In genomic region chr10:46016190-46016589, GRCh38 we compare ENCODE assay signal across 22 cellular contexts. TPM values are rescaled to one million over a fixed set of nuclear protein-coding genes. Genes with fewer than 3 reads are reported as not detected.
A peak's percentile ranks its signal among the peaks of the same experiment; 100 is the strongest.
DNase-seq lines count a peak whose midpoint lies in the region; ATAC-seq and TF ChIP-seq lines count a peak whose summit lies in the region.
"Had no signal": no experiment of that assay in that cellular context is flagged by ENCODE, and none has a peak within 500 bp of the region (broad histone marks: within the 10 kb centered on the region; RNA-seq: fewer than 3 reads in every experiment).

No MANE protein-coding gene starts in this region.

- no peaks in the 10 kb centered on the region for H3K27me3 Mint-ChIP-seq in activated CD4-positive, alpha-beta memory T cell treated with anti-CD3 and anti-CD28 coated beads for 36 hours
- no peaks in the 10 kb centered on the region for H3K27me3 Mint-ChIP-seq in activated CD4-positive, alpha-beta memory T cell treated with anti-CD3 and anti-CD28 coated beads, Interleukin-2, amount 10 ng/mL, durations not matched to agents 7 days and 5 days
- no peaks in the 10 kb centered on the region for H3K27me3 Mint-ChIP-seq in CD14-positive monocyte (ENCODE audit: low read depth in 3 of 3)
- H3K27me3 Mint-ChIP-seq in activated T-helper 17 cell treated with anti-CD3 and anti-CD28 coated beads, Interleukin-2, amount 50 U/mL, for 72 hours = no peaks in the 10 kb centered on the region
- H3K27me3 Mint-ChIP-seq in naive thymus-derived CD4-positive, alpha-beta T cell = no peaks in the 10 kb centered on the region

- ATAC-seq in activated T-helper 17 cell treated with anti-CD3 and anti-CD28 coated beads, Interleukin-2, amount 50 U/mL, for 72 hours (replicated peaks) = no peak
- ATAC-seq in naive thymus-derived CD4-positive, alpha-beta T cell = no peak
- ATAC-seq: Right ventricle myocardium inferior had no signal

- no peaks in the 10 kb centered on the region for H3K27me3 ChIP-seq in naive thymus-derived CD4-positive, alpha-beta T cell (ENCODE audit: control insufficient read depth in 2 of 2, insufficient read depth in 2 of 2, low read length in 2 of 2)
- H3K27me3 ChIP-seq: SJSA1 had no signal

- peaks cover 51% of the 10 kb centered on the region for H3K4me1 Mint-ChIP-seq in activated CD4-positive, alpha-beta memory T cell treated with anti-CD3 and anti-CD28 coated beads for 36 hours (ENCODE audit: low read depth)
- peaks cover 32% of the 10 kb centered on the region for H3K4me1 Mint-ChIP-seq in activated CD4-positive, alpha-beta memory T cell treated with anti-CD3 and anti-CD28 coated beads, Interleukin-2, amount 10 ng/mL, durations not matched to agents 7 days and 5 days
- peaks cover 51% of the 10 kb centered on the region for H3K4me1 Mint-ChIP-seq in CD14-positive monocyte
- H3K4me1 Mint-ChIP-seq in activated T-helper 17 cell treated with anti-CD3 and anti-CD28 coated beads, Interleukin-2, amount 50 U/mL, for 72 hours = peaks cover 9% of the 10 kb centered on the region
- peaks cover 26 to 53% (median 45%) of the 10 kb centered on the region in 7 donors for H3K4me1 Mint-ChIP-seq in naive thymus-derived CD4-positive, alpha-beta T cell

- H3K4me3 ChIP-seq in naive thymus-derived CD4-positive, alpha-beta T cell (ENCODE audit: low read length) = no peak overlapping the region
- H3K4me3 ChIP-seq: SJSA1 had no signal

- no peak overlapping the region for H3K27ac ChIP-seq in naive thymus-derived CD4-positive, alpha-beta T cell (ENCODE audit: low read depth, low read length)
- no peak overlapping the region for H3K27ac ChIP-seq in caudate nucleus (ENCODE audit: low read depth, low read length)
- H3K27ac ChIP-seq: SJSA1 had no signal

- H3K4me3 Mint-ChIP-seq in activated CD4-positive, alpha-beta memory T cell treated with anti-CD3 and anti-CD28 coated beads for 36 hours = no peak overlapping the region
- H3K4me3 Mint-ChIP-seq in activated CD4-positive, alpha-beta memory T cell treated with anti-CD3 and anti-CD28 coated beads, Interleukin-2, amount 10 ng/mL, durations not matched to agents 7 days and 5 days = no peak overlapping the region
- H3K4me3 Mint-ChIP-seq in CD14-positive monocyte = no peak overlapping the region
- no peak overlapping the region for H3K4me3 Mint-ChIP-seq in activated T-helper 17 cell treated with anti-CD3 and anti-CD28 coated beads, Interleukin-2, amount 50 U/mL, for 72 hours
- no peak overlapping the region for H3K4me3 Mint-ChIP-seq in naive thymus-derived CD4-positive, alpha-beta T cell
- H3K4me3 Mint-ChIP-seq: H9 had no signal

- intact Hi-C loops in activated CD4-positive, alpha-beta memory T cell treated with anti-CD3 and anti-CD28 coated beads for 36 hours (cut with micrococcal nuclease) = no loop called here
- intact Hi-C loops in CD14-positive monocyte (cut with micrococcal nuclease) = no loop called here
- intact Hi-C loops in naive thymus-derived CD4-positive, alpha-beta T cell (cut with micrococcal nuclease) = no loop called here

- CTCF ChIA-PET in activated CD4-positive, alpha-beta memory T cell treated with anti-CD3 and anti-CD28 coated beads for 36 hours (lab: Charles Lee) = interaction anchor here (2.5 to 5.5 kb wide), 2 partner anchors 12 to 13 kb away, joined by 9 to 35 read pairs; partner anchors contain the start of gene NCOA4
- CTCF ChIA-PET in activated CD4-positive, alpha-beta memory T cell treated with anti-CD3 and anti-CD28 coated beads, Interleukin-2, amount 10 ng/mL, durations not matched to agents 7 days and 5 days (lab: Charles Lee) = interaction anchor here (0.6 to 4.1 kb wide), 3 partner anchors 12 to 88 kb away, joined by 3 to 21 read pairs (median 4); no protein-coding TSS in a partner anchor
- CTCF ChIA-PET in naive thymus-derived CD4-positive, alpha-beta T cell (lab: Charles Lee) = interaction anchor here (1.4 kb wide), 1 partner anchor 10 kb away, joined by 3 read pairs; no protein-coding TSS in a partner anchor

- H3K9me3 ChIP-seq in naive thymus-derived CD4-positive, alpha-beta T cell (ENCODE audit: control insufficient read depth in 2 of 3, low read length in 3 of 3) = no peaks in the 10 kb centered on the region
- H3K9me3 ChIP-seq: SJSA1 had no signal

- H3K9me3 Mint-ChIP-seq in activated CD4-positive, alpha-beta memory T cell treated with anti-CD3 and anti-CD28 coated beads for 36 hours = no peaks in the 10 kb centered on the region
- H3K9me3 Mint-ChIP-seq in activated CD4-positive, alpha-beta memory T cell treated with anti-CD3 and anti-CD28 coated beads, Interleukin-2, amount 10 ng/mL, durations not matched to agents 7 days and 5 days = no peaks in the 10 kb centered on the region
- no peaks in the 10 kb centered on the region for H3K9me3 Mint-ChIP-seq in CD14-positive monocyte
- H3K9me3 Mint-ChIP-seq in activated T-helper 17 cell treated with anti-CD3 and anti-CD28 coated beads, Interleukin-2, amount 50 U/mL, for 72 hours = no peaks in the 10 kb centered on the region
- no peaks in the 10 kb centered on the region for H3K9me3 Mint-ChIP-seq in naive thymus-derived CD4-positive, alpha-beta T cell
- H3K9me3 Mint-ChIP-seq: H9 had no signal

- peak overlapping the region; percentile 26 for H3K27ac Mint-ChIP-seq in activated CD4-positive, alpha-beta memory T cell treated with anti-CD3 and anti-CD28 coated beads for 36 hours
- H3K27ac Mint-ChIP-seq in activated CD4-positive, alpha-beta memory T cell treated with anti-CD3 and anti-CD28 coated beads, Interleukin-2, amount 10 ng/mL, durations not matched to agents 7 days and 5 days = no peak overlapping the region
- peak overlapping the region in 4 of 7 donors; percentile 16 to 96 (median 43) for H3K27ac Mint-ChIP-seq in CD14-positive monocyte
- H3K27ac Mint-ChIP-seq in activated T-helper 17 cell treated with anti-CD3 and anti-CD28 coated beads, Interleukin-2, amount 50 U/mL, for 72 hours = peak overlapping the region; percentile 44
- peak overlapping the region in 6 of 9 donors; percentile 12 to 89 (median 62) for H3K27ac Mint-ChIP-seq in naive thymus-derived CD4-positive, alpha-beta T cell
- H3K27ac Mint-ChIP-seq: H9 had no signal

- POLR2A ChIA-PET in activated CD4-positive, alpha-beta memory T cell treated with anti-CD3 and anti-CD28 coated beads for 36 hours (lab: Charles Lee) = interaction anchor here (1.6 kb wide), 1 partner anchor 9 kb away, joined by 3 read pairs; no protein-coding TSS in a partner anchor
- POLR2A ChIA-PET in activated CD4-positive, alpha-beta memory T cell treated with anti-CD3 and anti-CD28 coated beads, Interleukin-2, amount 10 ng/mL, durations not matched to agents 7 days and 5 days (lab: Charles Lee) = interaction anchor here (1.1 to 1.2 kb wide), 3 partner anchors 11 to 14 kb away, joined by 3 to 4 read pairs (median 4); no protein-coding TSS in a partner anchor
- POLR2A ChIA-PET in naive thymus-derived CD4-positive, alpha-beta T cell (lab: Charles Lee) = no interaction called here

- TF ChIP-seq CTCF in CD14-positive monocyte (IDR thresholded peaks at IDR 0.05) = no peak

- H3K4me1 ChIP-seq in naive thymus-derived CD4-positive, alpha-beta T cell (ENCODE audit: control insufficient read depth in 2 of 2, insufficient read depth in 2 of 2, low read length in 2 of 2) = peaks cover 12 to 20% of the 10 kb centered on the region in 2 donors

- DNase-seq in activated CD4-positive, alpha-beta memory T cell treated with anti-CD3 and anti-CD28 coated beads for 36 hours = no peak
- DNase-seq in activated CD4-positive, alpha-beta memory T cell treated with anti-CD3 and anti-CD28 coated beads, Interleukin-2, amount 10 ng/mL, durations not matched to agents 7 days and 5 days = no peak
- DNase-seq in CD14-positive monocyte (ENCODE audit: low spot score) (no peak), GF-D8 (lab: John Stamatoyannopoulos, UW) (no peak), NCI-H510A (lab: John Stamatoyannopoulos, UW) (no peak), caudate nucleus (lab: John Stamatoyannopoulos, UW) (no peak)
- DNase-seq in naive thymus-derived CD4-positive, alpha-beta T cell = no peak
- DNase-seq: 8988T, AML-193, C1 segment of cervical spinal cord, COR-L47, DMS79, H9, IMR-90, NCI-H1105 treated with DMSO at 0.1 percent for 48 hours, NCI-H2029 treated with DMSO at 0.1 percent for 48 hours, NCI-H446, NCI-H526 treated with DMSO at 0.1 percent for 48 hours had no signal

- peaks cover 13 to 45% (median 34%) of the 10 kb centered on the region in 3 experiments for H3K36me3 ChIP-seq in naive thymus-derived CD4-positive, alpha-beta T cell (ENCODE audit: control insufficient read depth in 2 of 3, insufficient read depth in 3 of 3, low read length in 3 of 3)

- H3K36me3 Mint-ChIP-seq in activated CD4-positive, alpha-beta memory T cell treated with anti-CD3 and anti-CD28 coated beads for 36 hours = peaks cover 31% of the 10 kb centered on the region
- peaks cover 51% of the 10 kb centered on the region for H3K36me3 Mint-ChIP-seq in activated CD4-positive, alpha-beta memory T cell treated with anti-CD3 and anti-CD28 coated beads, Interleukin-2, amount 10 ng/mL, durations not matched to agents 7 days and 5 days (ENCODE audit: low read depth)
- peaks cover 58 to 62% of the 10 kb centered on the region in 2 donors for H3K36me3 Mint-ChIP-seq in CD14-positive monocyte
- H3K36me3 Mint-ChIP-seq in activated T-helper 17 cell treated with anti-CD3 and anti-CD28 coated beads, Interleukin-2, amount 50 U/mL, for 72 hours (ENCODE audit: low read depth) = peaks cover 61% of the 10 kb centered on the region
- H3K36me3 Mint-ChIP-seq in naive thymus-derived CD4-positive, alpha-beta T cell = peaks cover 3 to 25% (median 14%) of the 10 kb centered on the region in 5 donors

RNA-seq across cellular contexts. Expression of gene NCOA4, which starts 14.2 kb away (rescaled TPM):
- 10 to 100 TPM; 79.9 to 85.3 TPM for total RNA-seq in activated CD4-positive, alpha-beta memory T cell treated with anti-CD3 and anti-CD28 coated beads for 36 hours
- total RNA-seq in activated CD4-positive, alpha-beta memory T cell treated with anti-CD3 and anti-CD28 coated beads, Interleukin-2, amount 10 ng/mL, durations not matched to agents 7 days and 5 days = 100 to 1,000 TPM; 104 to 105 TPM
- 100 to 1,000 TPM; 784 to 853 TPM for polyA plus RNA-seq in CD14-positive monocyte
- total RNA-seq in activated T-helper 17 cell treated with anti-CD3 and anti-CD28 coated beads, Interleukin-2, amount 50 U/mL, for 72 hours = 100 to 1,000 TPM in 1 of 2 donors, 10 to 100 TPM in 1; 74.0 to 114 TPM
- 100 to 1,000 TPM in 2 of 5 experiments, 10 to 100 TPM in 3; 54.6 to 126 (median 78.4) TPM for total RNA-seq in naive thymus-derived CD4-positive, alpha-beta T cell
- 100 to 1,000 TPM; 167 to 181 TPM for polyA plus RNA-seq in naive thymus-derived CD4-positive, alpha-beta T cell

RNA-seq across cellular contexts. Expression of gene MSMB, which starts 29.9 kb away (rescaled TPM):
- total RNA-seq in activated CD4-positive, alpha-beta memory T cell treated with anti-CD3 and anti-CD28 coated beads for 36 hours = not detected
- total RNA-seq in activated CD4-positive, alpha-beta memory T cell treated with anti-CD3 and anti-CD28 coated beads, Interleukin-2, amount 10 ng/mL, durations not matched to agents 7 days and 5 days = not detected
- not detected for polyA plus RNA-seq in CD14-positive monocyte
- not detected for total RNA-seq in activated T-helper 17 cell treated with anti-CD3 and anti-CD28 coated beads, Interleukin-2, amount 50 U/mL, for 72 hours
- not detected for total RNA-seq in naive thymus-derived CD4-positive, alpha-beta T cell
- not detected for polyA plus RNA-seq in naive thymus-derived CD4-positive, alpha-beta T cell
- total RNA-seq: H9, IMR-90, Right ventricle myocardium inferior, SJSA1 had no signal
- polyA plus RNA-seq: AG04450, IMR-90 had no signal

RNA-seq across cellular contexts. Expression of gene TIMM23, which starts 43.9 kb away (rescaled TPM):
- total RNA-seq in activated CD4-positive, alpha-beta memory T cell treated with anti-CD3 and anti-CD28 coated beads for 36 hours = 10 to 100 TPM; 70.2 to 73.4 TPM
- 10 to 100 TPM; 45.2 to 48.2 TPM for total RNA-seq in activated CD4-positive, alpha-beta memory T cell treated with anti-CD3 and anti-CD28 coated beads, Interleukin-2, amount 10 ng/mL, durations not matched to agents 7 days and 5 days
- 10 to 100 TPM; 71.2 to 72.1 TPM for polyA plus RNA-seq in CD14-positive monocyte
- total RNA-seq in activated T-helper 17 cell treated with anti-CD3 and anti-CD28 coated beads, Interleukin-2, amount 50 U/mL, for 72 hours = 10 to 100 TPM; 32.0 to 86.0 TPM
- total RNA-seq in naive thymus-derived CD4-positive, alpha-beta T cell = 10 to 100 TPM; 21.0 to 58.1 (median 25.7) TPM
- 10 to 100 TPM; 57.6 to 61.7 TPM for polyA plus RNA-seq in naive thymus-derived CD4-positive, alpha-beta T cell
